In genomic region chr4:127622923-127623754, GRCh38 we compare ENCODE assay signal across 8 cellular contexts. TPM values are rescaled to one million over a fixed set of nuclear protein-coding genes. Genes with fewer than 3 reads are reported as not detected.
DNase-seq lines count a peak whose midpoint lies in the region; ATAC-seq and TF ChIP-seq lines count a peak whose summit lies in the region.

No MANE protein-coding gene starts in this region.

- 1 to 4% (median 2%) methylated on average over 46 to 80 of the region's 80 CpGs for WGBS in heart left ventricle, 4 donors
- 0 to 1% (median 1%) methylated on average over 61 to 80 of the region's 80 CpGs for WGBS in ovary, 3 donors

- no peak for TF ChIP-seq POLR2A in heart left ventricle (IDR thresholded peaks at IDR 0.05)
- no peak for TF ChIP-seq POLR2A in ovary (IDR thresholded peaks at IDR 0.05)

- H3K9me3 Mint-ChIP-seq in activated CD8-positive, alpha-beta T cell treated with anti-CD3 and anti-CD28 coated beads, Interleukin-2, amount 10 ng/mL, durations not matched to agents 7 days and 5 days (ENCODE audit: insufficient read depth), result no peaks in the 10 kb centered on the region

- H3K4me1 ChIP-seq in heart left ventricle, result peaks cover 0 to 11% (median 2%) of the 10 kb centered on the region in 12 donors
- H3K4me1 ChIP-seq in ovary (ENCODE audit: insufficient read depth), result no peaks in the 10 kb centered on the region

- H3K27ac ChIP-seq in heart left ventricle (no peak overlapping the region), ovary (no peak overlapping the region)

- peaks cover 37% of the 10 kb centered on the region for H3K27me3 Mint-ChIP-seq in activated CD8-positive, alpha-beta T cell treated with anti-CD3 and anti-CD28 coated beads, Interleukin-2, amount 10 ng/mL, durations not matched to agents 7 days and 5 days (ENCODE audit: low read depth)

- peak overlapping the region; percentile 43 for H3K4me3 Mint-ChIP-seq in activated CD8-positive, alpha-beta T cell treated with anti-CD3 and anti-CD28 coated beads, Interleukin-2, amount 10 ng/mL, durations not matched to agents 7 days and 5 days

- H3K4me1 Mint-ChIP-seq in activated CD8-positive, alpha-beta T cell treated with anti-CD3 and anti-CD28 coated beads, Interleukin-2, amount 10 ng/mL, durations not matched to agents 7 days and 5 days (ENCODE audit: low read depth), result peaks cover 5% of the 10 kb centered on the region

- TF ChIP-seq EP300 in ovary (IDR thresholded peaks at IDR 0.05), result no peak

- TF ChIP-seq CTCF in GM06990 (IDR thresholded peaks at IDR 0.05; ENCODE audit: insufficient read depth, low read length, poor library complexity, severe bottlenecking) (no peak), heart left ventricle (IDR thresholded peaks at IDR 0.05) (peak in 3 of 12 donors; percentile 11 to 31 (median 12)), ovary (IDR thresholded peaks at IDR 0.05) (no peak)

- H3K9me3 ChIP-seq in heart left ventricle (no peaks in the 10 kb centered on the region), ovary (no peaks in the 10 kb centered on the region)

- H3K36me3 ChIP-seq in GM06990 (ENCODE audit: control insufficient read depth, insufficient read depth, low read length) (no peaks in the 10 kb centered on the region), heart left ventricle (no peaks in the 10 kb centered on the region), ovary (no peaks in the 10 kb centered on the region)

- DNase-seq in GM06990 (ENCODE audit: extremely low read depth, insufficient read length) (peak; percentile 15), heart left ventricle (peak in 2 of 5 donors; percentile 43 to 62), ovary (peak; percentile 16 to 56 (median 36)), NAMALWA (ENCODE audit: low spot score) (no peak), OCI-M1 (lab: John Stamatoyannopoulos, UW) (no peak)
- DNase-seq in activated CD8-positive, alpha-beta T cell treated with anti-CD3 and anti-CD28 coated beads, Interleukin-2, amount 10 ng/mL, durations not matched to agents 7 days and 5 days, result no peak
- no peak for DNase-seq in effector CD4-positive, alpha-beta T cell

- H3K27ac Mint-ChIP-seq in activated CD8-positive, alpha-beta T cell treated with anti-CD3 and anti-CD28 coated beads, Interleukin-2, amount 10 ng/mL, durations not matched to agents 7 days and 5 days, result no peak overlapping the region

- CTCF ChIA-PET in activated CD8-positive, alpha-beta T cell treated with anti-CD3 and anti-CD28 coated beads, Interleukin-2, amount 10 ng/mL, durations not matched to agents 7 days and 5 days (lab: Charles Lee), result interaction anchor here (0.9 kb wide), 1 partner anchor 11 kb away, joined by 3 read pairs; no protein-coding TSS in a partner anchor

- no peak overlapping the region for H3K4me3 ChIP-seq in GM06990 (replicated peaks; ENCODE audit: low read depth, low read length)
- peak overlapping the region; percentile 36 to 63 (median 48) for H3K4me3 ChIP-seq in heart left ventricle
- H3K4me3 ChIP-seq in ovary, result peak overlapping the region; percentile 41

- intact Hi-C loops in heart left ventricle (cut with DNase I) (no loop called here), ovary (cut with DNase I) (no loop called here)

- H3K36me3 Mint-ChIP-seq in activated CD8-positive, alpha-beta T cell treated with anti-CD3 and anti-CD28 coated beads, Interleukin-2, amount 10 ng/mL, durations not matched to agents 7 days and 5 days (ENCODE audit: low read depth), result no peaks in the 10 kb centered on the region

- no peaks in the 10 kb centered on the region for H3K27me3 ChIP-seq in GM06990 (replicated peaks; ENCODE audit: control insufficient read depth, insufficient read depth, low read length)
- H3K27me3 ChIP-seq in heart left ventricle, result peaks cover 7 to 68% (median 25%) of the 10 kb centered on the region in 9 donors
- H3K27me3 ChIP-seq in ovary, result no peaks in the 10 kb centered on the region

- peak; percentile 44 for ATAC-seq in HG02973 (IDR thresholded peaks at IDR 0.05; ENCODE audit: unreplicated experiment)
- ATAC-seq in activated CD8-positive, alpha-beta T cell treated with anti-CD3 and anti-CD28 coated beads, Interleukin-2, amount 10 ng/mL, durations not matched to agents 7 days and 5 days, result peak; percentile 64
- ATAC-seq in heart left ventricle, result peak in 3 of 4 donors; percentile 26 to 89 (median 70)

- POLR2A ChIA-PET in activated CD8-positive, alpha-beta T cell treated with anti-CD3 and anti-CD28 coated beads, Interleukin-2, amount 10 ng/mL, durations not matched to agents 7 days and 5 days (lab: Charles Lee), result no interaction called here

RNA-seq across cellular contexts. Expression of gene INTU, which starts 9.6 kb away (rescaled TPM):
- total RNA-seq in activated CD8-positive, alpha-beta T cell treated with anti-CD3 and anti-CD28 coated beads, Interleukin-2, amount 10 ng/mL, durations not matched to agents 7 days and 5 days, result under 1 TPM; 0.16 to 0.37 TPM
- total RNA-seq in heart left ventricle (1 to 10 TPM; 2.4 to 7.6 (median 4.2) TPM), ovary (10 to 100 TPM in 6 of 7 donors, 1 to 10 TPM in 1; 8.8 to 23.2 (median 13.3) TPM)
- polyA plus RNA-seq in heart left ventricle (1 to 10 TPM; 1.6 to 3.2 TPM), ovary (1 to 10 TPM; 5.5 to 9.1 TPM)

Comparison
In these comparisons a context has a peak if more than half of its experiments do, and no peak if none do; other contexts are left out.
1. DNase-seq: peak in GM06990 (single experiment) and ovary (5 of 5); none in activated CD8-positive, alpha-beta T cell treated with anti-CD3 and anti-CD28 coated beads, Interleukin-2, amount 10 ng/mL, durations not matched to agents 7 days and 5 days (single experiment), NAMALWA (single experiment), OCI-M1 (single experiment) and effector CD4-positive, alpha-beta T cell (single experiment).
2. Peak in every context shown above with its lines, with median percentiles within 50 percentile points of each other: ATAC-seq.